In the genomic region with DNA sequence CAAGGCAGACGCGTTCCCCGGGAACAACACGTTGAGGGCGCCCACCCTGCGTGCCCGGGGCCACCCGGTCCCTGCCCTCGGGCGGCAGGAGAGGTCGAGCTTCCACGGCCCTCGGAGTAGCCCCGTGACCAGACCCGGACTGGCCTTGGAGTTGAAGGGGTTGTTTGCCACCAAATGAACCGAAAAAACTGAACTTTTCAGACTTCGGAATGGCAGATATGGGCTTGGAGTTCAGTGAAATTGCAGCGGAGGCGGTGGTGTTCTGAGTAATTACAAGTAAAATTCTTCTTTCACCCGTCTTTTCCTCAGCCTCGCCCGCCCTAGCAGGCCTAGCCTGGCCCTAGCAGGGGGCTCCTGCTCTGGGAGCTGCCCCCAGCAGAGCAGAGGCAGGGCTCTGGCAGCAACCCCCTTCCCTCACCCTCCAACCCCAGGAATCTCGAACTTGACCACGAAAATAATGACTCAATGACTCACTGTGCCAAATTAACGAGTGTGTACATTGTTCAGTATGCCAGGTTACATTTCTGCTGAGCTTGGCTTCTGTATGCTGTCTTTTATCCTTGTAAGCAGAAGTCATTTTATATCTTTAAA, we compare ENCODE assay signal across 9 cellular contexts. TPM values are rescaled to one million over a fixed set of nuclear protein-coding genes. Genes with fewer than 3 reads are reported as not detected.
DNase-seq lines count a peak whose midpoint lies in the region; ATAC-seq and TF ChIP-seq lines count a peak whose summit lies in the region.
"Had no signal": no experiment of that assay in that cellular context is flagged by ENCODE, and none has a peak within 500 bp of the region (broad histone marks: within the 10 kb centered on the region; RNA-seq: fewer than 3 reads in every experiment).

No MANE protein-coding gene starts in this region.

- H3K4me1 Mint-ChIP-seq in CD8-positive, alpha-beta memory T cell = peaks cover 10 to 22% (median 18%) of the 10 kb centered on the region in 3 donors

- no peak overlapping the region for H3K27ac ChIP-seq in CD8-positive, alpha-beta memory T cell (ENCODE audit: low read depth, low read length)
- peak overlapping the region; percentile 30 for H3K27ac ChIP-seq in substantia nigra (ENCODE audit: low read depth, low read length, poor library complexity, severe bottlenecking)
- H3K27ac ChIP-seq: KMS-11 had no signal

- peaks cover 0 to 2% (median 0%) of the 10 kb centered on the region in 5 donors for H3K9me3 Mint-ChIP-seq in CD8-positive, alpha-beta memory T cell

- no peaks in the 10 kb centered on the region for H3K9me3 ChIP-seq in CD8-positive, alpha-beta memory T cell (ENCODE audit: low read length)

- TF ChIP-seq CTCF in astrocyte of the cerebellum (IDR thresholded peaks at IDR 0.05; ENCODE audit: low read depth, low read length, missing control alignments) (no peak), kidney epithelial cell (IDR thresholded peaks at IDR 0.05; ENCODE audit: insufficient read depth, low read length, poor library complexity, severe bottlenecking) (no peak)

- no peaks in the 10 kb centered on the region for H3K4me1 ChIP-seq in CD8-positive, alpha-beta memory T cell (ENCODE audit: insufficient read depth, low read length)

- CTCF ChIA-PET in CD8-positive, alpha-beta memory T cell (lab: Charles Lee) = no interaction called here

- no peaks in the 10 kb centered on the region for H3K36me3 Mint-ChIP-seq in CD8-positive, alpha-beta memory T cell

- H3K27ac Mint-ChIP-seq in CD8-positive, alpha-beta memory T cell = no peak overlapping the region

- H3K36me3 ChIP-seq in CD8-positive, alpha-beta memory T cell (ENCODE audit: insufficient read depth, low read length) = no peaks in the 10 kb centered on the region
- H3K36me3 ChIP-seq in kidney epithelial cell (ENCODE audit: control insufficient read depth, insufficient read depth, low read length) = no peaks in the 10 kb centered on the region

- H3K4me3 ChIP-seq in CD8-positive, alpha-beta memory T cell (ENCODE audit: low read length) = no peak overlapping the region
- H3K4me3 ChIP-seq in astrocyte of the cerebellum (ENCODE audit: low read depth, low read length) = peak overlapping the region; percentile 49
- H3K4me3 ChIP-seq in kidney epithelial cell (ENCODE audit: low read depth, low read length) = peak overlapping the region; percentile 61

- DNase-seq in CD8-positive, alpha-beta memory T cell = no peak
- DNase-seq in HuH-7.5 (ENCODE audit: low spot score) (peak; percentile 51), astrocyte of the cerebellum (ENCODE audit: low read depth) (peak; percentile 86), kidney epithelial cell (ENCODE audit: low read depth) (peak; percentile 67), substantia nigra (lab: John Stamatoyannopoulos, UW) (no peak), mucosa of gallbladder (ENCODE audit: low spot score) (no peak)

- peaks cover 50% of the 10 kb centered on the region for H3K27me3 ChIP-seq in CD8-positive, alpha-beta memory T cell (ENCODE audit: insufficient read depth, low read length, poor library complexity, severe bottlenecking)
- H3K27me3 ChIP-seq in kidney epithelial cell (ENCODE audit: control insufficient read depth, insufficient read depth, low read length) = peaks cover 8% of the 10 kb centered on the region

- peaks cover 66 to 80% of the 10 kb centered on the region in 2 donors for H3K27me3 Mint-ChIP-seq in CD8-positive, alpha-beta memory T cell

- ATAC-seq in HG02571 (IDR thresholded peaks at IDR 0.05; ENCODE audit: unreplicated experiment) (no peak), GM21528 (IDR thresholded peaks at IDR 0.05; ENCODE audit: low FRiP score, unreplicated experiment) (no peak)

- in situ Hi-C loops in astrocyte of the cerebellum (cut with HindIII; ENCODE audit: low sequenced_read_pairs) = no loop called here

- POLR2A ChIA-PET in CD8-positive, alpha-beta memory T cell (lab: Charles Lee) = interaction anchor here (0.5 kb wide), 1 partner anchor 207 kb away, joined by 7 read pairs; no protein-coding TSS in a partner anchor

- peak overlapping the region in 4 of 7 donors; percentile 15 to 39 (median 30) for H3K4me3 Mint-ChIP-seq in CD8-positive, alpha-beta memory T cell

RNA-seq across cellular contexts. Expression of gene PAPLN, which starts 1.1 kb away (rescaled TPM):
- under 1 TPM; 0.18 to 0.31 TPM for total RNA-seq in CD8-positive, alpha-beta memory T cell
- polyA plus RNA-seq in CD8-positive, alpha-beta memory T cell = 0.23 TPM
- total RNA-seq in kidney epithelial cell (23.3 and 31.9 TPM in 2 replicates), mucosa of gallbladder (17.3 TPM)

Comparison
In these comparisons a context has a peak if more than half of its experiments do, and no peak if none do; other contexts are left out.
1. DNase-seq: peak in HuH-7.5 (single experiment), astrocyte of the cerebellum (single experiment) and kidney epithelial cell (single experiment); none in CD8-positive, alpha-beta memory T cell (0 of 5), substantia nigra (0 of 49) and mucosa of gallbladder (single experiment).
2. RNA of gene PAPLN, which starts 1.1 kb away (total RNA-seq): 23.3 to 31.9 TPM in kidney epithelial cell and 17.3 TPM in mucosa of gallbladder (single experiment); 0.18 to 0.31 TPM in CD8-positive, alpha-beta memory T cell; every median in the first group is over 10 times any median in the second.